Comparison of ENCODE assay signal across 1 cellular context in genomic region chr6:154410215-154410614, GRCh38.
TF ChIP-seq lines count a peak whose summit lies in the region.

No MANE protein-coding gene starts in this region.

TF ChIP-seq in WTC11, 78 proteins besides CTCF, POLR2A, EP300 and RAD21 (continued from another document):
- TF ChIP-seq, protein P1, sequence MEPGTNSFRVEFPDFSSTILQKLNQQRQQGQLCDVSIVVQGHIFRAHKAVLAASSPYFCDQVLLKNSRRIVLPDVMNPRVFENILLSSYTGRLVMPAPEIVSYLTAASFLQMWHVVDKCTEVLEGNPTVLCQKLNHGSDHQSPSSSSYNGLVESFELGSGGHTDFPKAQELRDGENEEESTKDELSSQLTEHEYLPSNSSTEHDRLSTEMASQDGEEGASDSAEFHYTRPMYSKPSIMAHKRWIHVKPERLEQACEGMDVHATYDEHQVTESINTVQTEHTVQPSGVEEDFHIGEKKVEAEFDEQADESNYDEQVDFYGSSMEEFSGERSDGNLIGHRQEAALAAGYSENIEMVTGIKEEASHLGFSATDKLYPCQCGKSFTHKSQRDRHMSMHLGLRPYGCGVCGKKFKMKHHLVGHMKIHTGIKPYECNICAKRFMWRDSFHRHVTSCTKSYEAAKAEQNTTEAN (CRISPR knock-in tag; IDR thresholded peaks at IDR 0.05), result no peak
TF ChIP-seq in WTC11: peak in this region for 0.
